ENCODE assay signal across 1 cellular context in the genomic region with DNA sequence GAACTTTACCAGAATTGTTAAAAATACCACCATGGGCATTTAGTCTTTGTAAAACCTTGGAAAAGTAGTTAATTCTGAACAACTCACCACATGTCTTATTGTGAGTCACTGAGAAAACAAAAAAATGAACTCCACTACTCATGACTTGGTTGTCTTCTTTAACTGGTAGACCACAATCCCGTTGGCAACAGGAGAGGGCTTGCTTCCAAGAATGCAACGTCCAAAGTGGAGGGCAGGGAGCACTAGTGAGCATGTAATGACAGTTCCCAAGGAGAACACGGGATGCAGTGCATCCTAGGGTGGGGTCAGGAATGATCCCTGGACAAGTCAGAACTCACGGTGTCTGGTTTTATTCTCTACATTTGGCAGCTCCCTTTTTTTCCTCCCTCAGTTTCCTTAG.
TF ChIP-seq lines count a peak whose summit lies in the region.

No MANE protein-coding gene starts in this region.

TF ChIP-seq in H1, 55 proteins besides CTCF, POLR2A, EP300 and RAD21 (continued from another document):
- TF ChIP-seq CHD7 (IDR thresholded peaks at IDR 0.05; ENCODE audit: insufficient replicate concordance, low read length) (no peak), CHD1 (IDR thresholded peaks at IDR 0.05; ENCODE audit: low read depth, low read length) (no peak), SIX5 (IDR thresholded peaks at IDR 0.05; ENCODE audit: low read depth, low read length) (no peak), TBP (IDR thresholded peaks at IDR 0.05; ENCODE audit: low read depth, low read length) (no peak)
